ENCODE assay signal across 8 cellular contexts in genomic region chr3:9732753-9733115, GRCh38. TPM values are rescaled to one million over a fixed set of nuclear protein-coding genes. Genes with fewer than 3 reads are reported as not detected.
DNase-seq lines count a peak whose midpoint lies in the region; ATAC-seq, FAIRE-seq and TF ChIP-seq lines count a peak whose summit lies in the region.

No MANE protein-coding gene starts in this region.

- intact Hi-C loops in kidney (cut with DNase I) = no loop called here

- H3K4me3 ChIP-seq in kidney (ENCODE audit: low read length in 2 of 2) (peak overlapping the region; percentile 77 to 80), thymus (ENCODE audit: low read length) (peak overlapping the region; percentile 97)

- no peaks in the 10 kb centered on the region for H3K27me3 ChIP-seq in thymus (ENCODE audit: control insufficient read depth, insufficient read depth)

- ATAC-seq in activated naive CD8-positive, alpha-beta T cell treated with anti-CD3 and anti-CD28 coated beads, Interleukin-2, amount 50 U/mL, for 24 hours = no peak
- no peak for ATAC-seq in HG03354 (IDR thresholded peaks at IDR 0.05; ENCODE audit: poor library complexity, severe bottlenecking, unreplicated experiment)

- no peaks in the 10 kb centered on the region for H3K27me3 Mint-ChIP-seq in activated CD4-positive, alpha-beta T cell treated with anti-CD3 and anti-CD28 coated beads, Interleukin-2, amount 10 ng/mL, durations not matched to agents 7 days and 5 days
- H3K27me3 Mint-ChIP-seq in activated naive CD8-positive, alpha-beta T cell treated with anti-CD3 and anti-CD28 coated beads, Interleukin-2, amount 50 U/mL, for 24 hours = no peaks in the 10 kb centered on the region

- H3K4me1 ChIP-seq in kidney (ENCODE audit: control insufficient read depth in 1 of 2, insufficient read depth in 1 of 2, low read depth in 1 of 2, low read length in 2 of 2) (peaks cover 9 to 16% of the 10 kb centered on the region in 2 donors), thymus (ENCODE audit: control insufficient read depth, insufficient read depth, low read length) (peaks cover 20% of the 10 kb centered on the region)

- H3K36me3 Mint-ChIP-seq in activated CD4-positive, alpha-beta T cell treated with anti-CD3 and anti-CD28 coated beads, Interleukin-2, amount 10 ng/mL, durations not matched to agents 7 days and 5 days (ENCODE audit: low read depth) = peaks cover 35% of the 10 kb centered on the region
- H3K36me3 Mint-ChIP-seq in activated naive CD8-positive, alpha-beta T cell treated with anti-CD3 and anti-CD28 coated beads, Interleukin-2, amount 50 U/mL, for 24 hours (ENCODE audit: low read depth) = peaks cover 23% of the 10 kb centered on the region

- H3K27ac Mint-ChIP-seq in activated CD4-positive, alpha-beta T cell treated with anti-CD3 and anti-CD28 coated beads, Interleukin-2, amount 10 ng/mL, durations not matched to agents 7 days and 5 days = peak overlapping the region; percentile 88
- peak overlapping the region; percentile 76 for H3K27ac Mint-ChIP-seq in activated naive CD8-positive, alpha-beta T cell treated with anti-CD3 and anti-CD28 coated beads, Interleukin-2, amount 50 U/mL, for 24 hours

- peak overlapping the region; percentile 91 for H3K4me3 Mint-ChIP-seq in activated CD4-positive, alpha-beta T cell treated with anti-CD3 and anti-CD28 coated beads, Interleukin-2, amount 10 ng/mL, durations not matched to agents 7 days and 5 days
- peak overlapping the region; percentile 89 for H3K4me3 Mint-ChIP-seq in activated naive CD8-positive, alpha-beta T cell treated with anti-CD3 and anti-CD28 coated beads, Interleukin-2, amount 50 U/mL, for 24 hours

- H3K9me3 Mint-ChIP-seq in activated CD4-positive, alpha-beta T cell treated with anti-CD3 and anti-CD28 coated beads, Interleukin-2, amount 10 ng/mL, durations not matched to agents 7 days and 5 days = no peaks in the 10 kb centered on the region
- H3K9me3 Mint-ChIP-seq in activated naive CD8-positive, alpha-beta T cell treated with anti-CD3 and anti-CD28 coated beads, Interleukin-2, amount 50 U/mL, for 24 hours = no peaks in the 10 kb centered on the region

- H3K27ac ChIP-seq in kidney (ENCODE audit: low read depth in 2 of 2, low read length in 2 of 2) (no peak overlapping the region), thymus (ENCODE audit: low read depth) (no peak overlapping the region)

- WGBS in thymus = 66% methylated on average over 6 of the region's 6 CpGs

- no peak for FAIRE-seq in kidney (lab: Jason Lieb, UNC)

- peaks cover 60% of the 10 kb centered on the region for H3K4me1 Mint-ChIP-seq in activated CD4-positive, alpha-beta T cell treated with anti-CD3 and anti-CD28 coated beads, Interleukin-2, amount 10 ng/mL, durations not matched to agents 7 days and 5 days
- peaks cover 67% of the 10 kb centered on the region for H3K4me1 Mint-ChIP-seq in activated naive CD8-positive, alpha-beta T cell treated with anti-CD3 and anti-CD28 coated beads, Interleukin-2, amount 50 U/mL, for 24 hours

- TF ChIP-seq CTCF in kidney (IDR thresholded peaks at IDR 0.05; ENCODE audit: borderline replicate concordance, extremely low read depth, insufficient read depth) = no peak

- CTCF ChIA-PET in activated CD4-positive, alpha-beta T cell treated with anti-CD3 and anti-CD28 coated beads, Interleukin-2, amount 10 ng/mL, durations not matched to agents 7 days and 5 days (lab: Charles Lee) = interaction anchor here (0.6 to 9.2 kb wide), 7 partner anchors 14 to 1657 kb away, joined by 3 to 93 read pairs (median 3); partner anchors contain the start of genes ARPC4, OGG1 and TADA3

- H3K36me3 ChIP-seq in kidney (ENCODE audit: control insufficient read depth in 1 of 2, insufficient read depth in 2 of 2, low read length in 2 of 2) (peaks cover 17 to 22% of the 10 kb centered on the region in 2 donors), thymus (ENCODE audit: control insufficient read depth, insufficient read depth) (peaks cover 32% of the 10 kb centered on the region)

- H3K9ac ChIP-seq in kidney (ENCODE audit: low read length in 2 of 2) = peak overlapping the region; percentile 16 to 85

- H3K9me3 ChIP-seq in kidney (ENCODE audit: control insufficient read depth in 1 of 2, low read length in 2 of 2) (no peaks in the 10 kb centered on the region), thymus (ENCODE audit: control insufficient read depth) (no peaks in the 10 kb centered on the region)

- POLR2A ChIA-PET in activated CD4-positive, alpha-beta T cell treated with anti-CD3 and anti-CD28 coated beads, Interleukin-2, amount 10 ng/mL, durations not matched to agents 7 days and 5 days (lab: Charles Lee) = interaction anchor here (0.6 to 1.0 kb wide), 2 partner anchors 59 to 64 kb away, joined by 3 to 6 read pairs; partner anchors contain the start of genes ARPC4 and TADA3

- no peak for DNase-seq in activated CD4-positive, alpha-beta T cell treated with anti-CD3 and anti-CD28 coated beads, Interleukin-2, amount 10 ng/mL, durations not matched to agents 7 days and 5 days
- no peak for DNase-seq in activated CD4-positive, alpha-beta T cell treated with anti-CD3 and anti-CD28 coated beads for 1 hour
- DNase-seq in activated naive CD8-positive, alpha-beta T cell treated with anti-CD3 and anti-CD28 coated beads, Interleukin-2, amount 50 U/mL, for 24 hours = no peak
- DNase-seq in kidney (no peak), NCI-H1105 (lab: John Stamatoyannopoulos, UW) (no peak), NCI-H510A (lab: John Stamatoyannopoulos, UW) (no peak)

RNA-seq across cellular contexts. Expression of gene BRPF1, which starts 1.2 kb away (rescaled TPM):
- 10 to 100 TPM; 51.3 to 51.6 TPM for total RNA-seq in activated CD4-positive, alpha-beta T cell treated with anti-CD3 and anti-CD28 coated beads, Interleukin-2, amount 10 ng/mL, durations not matched to agents 7 days and 5 days
- total RNA-seq in kidney = 22.4 TPM
- 6.2 TPM for polyA plus RNA-seq in kidney (ENCODE audit: insufficient read depth, low read depth, low replicate concordance)
- 11.9 TPM for polyA plus RNA-seq in thymus

RNA-seq across cellular contexts. Expression of gene OGG1, which starts 17.0 kb away (rescaled TPM):
- total RNA-seq in activated CD4-positive, alpha-beta T cell treated with anti-CD3 and anti-CD28 coated beads, Interleukin-2, amount 10 ng/mL, durations not matched to agents 7 days and 5 days = 10 to 100 TPM; 42.3 to 47.9 TPM
- total RNA-seq in kidney = 31.1 TPM
- polyA plus RNA-seq in kidney (ENCODE audit: insufficient read depth, low read depth, low replicate concordance) (51.6 TPM), thymus (16.6 TPM)

RNA-seq across cellular contexts. Expression of gene CPNE9, which starts 29.1 kb away (rescaled TPM):
- total RNA-seq in activated CD4-positive, alpha-beta T cell treated with anti-CD3 and anti-CD28 coated beads, Interleukin-2, amount 10 ng/mL, durations not matched to agents 7 days and 5 days = under 1 TPM in 1 of 2 experiments, not detected in 1; 0.25 TPM
- 0.16 TPM for total RNA-seq in kidney
- polyA plus RNA-seq in kidney (ENCODE audit: insufficient read depth, low read depth, low replicate concordance) = 0.19 TPM
- polyA plus RNA-seq in thymus = 0.27 TPM

RNA-seq across cellular contexts. Expression of gene CAMK1, which starts 37.0 kb away (rescaled TPM):
- 10 to 100 TPM; 18.8 to 19.0 TPM for total RNA-seq in activated CD4-positive, alpha-beta T cell treated with anti-CD3 and anti-CD28 coated beads, Interleukin-2, amount 10 ng/mL, durations not matched to agents 7 days and 5 days
- 31.2 TPM for total RNA-seq in kidney
- polyA plus RNA-seq in kidney (ENCODE audit: insufficient read depth, low read depth, low replicate concordance) (52.7 TPM), thymus (11.9 TPM)

RNA-seq across cellular contexts. Expression of gene TADA3, which starts 59.5 kb away (rescaled TPM):
- total RNA-seq in activated CD4-positive, alpha-beta T cell treated with anti-CD3 and anti-CD28 coated beads, Interleukin-2, amount 10 ng/mL, durations not matched to agents 7 days and 5 days = 10 to 100 TPM; 77.6 to 82.3 TPM
- total RNA-seq in kidney = 65.1 TPM
- polyA plus RNA-seq in kidney (ENCODE audit: insufficient read depth, low read depth, low replicate concordance) (58.4 TPM), thymus (47.6 TPM)
